ENCODE assay signal across 23 cellular contexts in genomic region chr11:87405843-87406242, GRCh38.
A peak's percentile ranks its signal among the peaks of the same experiment; 100 is the strongest.
DNase-seq lines count a peak whose midpoint lies in the region; ATAC-seq and TF ChIP-seq lines count a peak whose summit lies in the region.
"Had no signal": no experiment of that assay in that cellular context is flagged by ENCODE, and none has a peak within 500 bp of the region (broad histone marks: within the 10 kb centered on the region; RNA-seq: fewer than 3 reads in every experiment).

No MANE protein-coding gene starts in this region.

- H3K4me3 ChIP-seq in ACC112 (ENCODE audit: low read depth, low read length) (peak overlapping the region; percentile 8; the same call in 1 of the 2 replicates), ascending aorta (no peak overlapping the region), skeletal muscle cell (ENCODE audit: low read depth, low read length) (no peak overlapping the region)
- H3K4me3 ChIP-seq: GM12878, SJCRH30 had no signal

- H3K79me2 ChIP-seq in ACC112 (ENCODE audit: control insufficient read depth, insufficient read depth, low read length, unreplicated experiment), result no peaks in the 10 kb centered on the region

- peaks cover 11% of the 10 kb centered on the region for H3K4me1 ChIP-seq in ACC112 (ENCODE audit: control insufficient read depth, insufficient read depth, low read length, unreplicated experiment)
- peaks cover 0 to 3% of the 10 kb centered on the region in 2 donors for H3K4me1 ChIP-seq in ascending aorta
- H3K4me1 ChIP-seq: SJCRH30 had no signal

- intact Hi-C loops in ascending aorta (cut with DNase I) (no loop called here), left cardiac atrium (cut with DNase I) (no loop called here)

- H3K9me3 ChIP-seq in ascending aorta, result no peaks in the 10 kb centered on the region
- H3K9me3 ChIP-seq: SJCRH30 had no signal

- peak overlapping the region; percentile 60 for H2AFZ ChIP-seq in ACC112 (ENCODE audit: low read length, unreplicated experiment)

- TF ChIP-seq CTCF in ascending aorta (IDR thresholded peaks at IDR 0.05), result no peak

- peak; percentile 27 to 75 for DNase-seq in ascending aorta (ENCODE audit: low spot score in 2 of 2)
- DNase-seq in left cardiac atrium, result peak; percentile 53
- DNase-seq in skeletal muscle cell (ENCODE audit: low read depth), result peak; percentile 26
- no peak for DNase-seq in T-helper 9 cell
- no peak for DNase-seq in CD1c-positive myeloid dendritic cell (ENCODE audit: extremely low spot score)
- DNase-seq: 8988T; Calu3; CD4-positive, alpha-beta memory T cell; DMS53; EL; KBM-7; MV-4-11; NCI-H1694 treated with DMSO at 0.1 percent for 48 hours; NCI-H2107; NCI-H2227 treated with DMSO at 0.1 percent for 48 hours; NCI-H524; NCI-H82; SJCRH30 had no signal

- H3K27ac ChIP-seq in ACC112 (ENCODE audit: low read depth, low read length) (0 out of 2 replicates have a peak overlapping the region, but pooled peaks have one; percentile 32), ascending aorta (peak overlapping the region; percentile 10 to 59)
- H3K27ac ChIP-seq: SJCRH30 had no signal

- ATAC-seq in left cardiac atrium (peak in 1 of 2 donors; percentile 88), HG02938 (IDR thresholded peaks at IDR 0.05; ENCODE audit: unreplicated experiment) (no peak), GM21381 (IDR thresholded peaks at IDR 0.05; ENCODE audit: unreplicated experiment) (no peak)
- ATAC-seq: GM12878, HepG2 had no signal

- H3K27me3 ChIP-seq in ACC112 (ENCODE audit: insufficient read depth, low read length) (no peaks in the 10 kb centered on the region), ascending aorta (no peaks in the 10 kb centered on the region)
- H3K27me3 ChIP-seq: SJCRH30 had no signal

- H3K36me3 ChIP-seq in ACC112 (ENCODE audit: insufficient read depth, low read length) (no peaks in the 10 kb centered on the region), ascending aorta (no peaks in the 10 kb centered on the region)
- H3K36me3 ChIP-seq: SJCRH30 had no signal

Comparison
In these comparisons a context has a peak if more than half of its experiments do, and no peak if none do; other contexts are left out.
1. DNase-seq: peak in ascending aorta (2 of 2), left cardiac atrium (single experiment) and skeletal muscle cell (single experiment); none in T-helper 9 cell (single experiment) and CD1c-positive myeloid dendritic cell (single experiment).